In the genomic region with DNA sequence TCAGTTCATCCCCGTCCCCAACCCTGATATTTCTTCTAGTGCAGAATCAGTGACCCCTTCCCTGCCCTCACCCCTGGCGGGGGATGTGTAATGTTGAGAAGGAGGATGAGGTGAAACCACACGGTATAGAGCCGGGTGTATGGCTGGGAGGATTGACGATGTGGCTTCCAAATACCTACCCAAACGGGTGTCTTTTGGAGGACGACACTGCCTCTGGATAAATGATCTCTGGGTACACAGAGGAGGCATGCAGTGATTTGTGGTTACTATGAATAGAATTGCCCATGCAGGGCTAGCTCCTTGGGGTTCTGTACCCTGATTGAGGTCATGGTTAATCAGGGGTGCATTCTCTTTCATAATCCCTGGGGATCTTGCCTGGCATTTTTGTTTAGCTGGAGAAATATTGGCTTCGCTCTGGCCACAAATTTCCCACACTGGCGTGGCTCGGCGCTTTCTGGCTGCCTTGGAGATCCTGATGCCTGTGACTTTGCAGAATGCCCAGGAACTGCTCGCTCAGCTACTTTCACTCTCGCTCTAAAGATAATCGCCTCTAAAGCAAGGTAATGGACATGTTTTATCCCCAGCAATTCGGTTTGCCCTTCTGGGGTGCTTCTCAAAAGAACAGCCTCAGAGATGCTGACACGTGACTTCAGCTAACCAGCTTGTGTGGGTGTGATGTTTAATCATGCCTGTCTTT, we compare ENCODE assay signal across 10 cellular contexts.
A peak's percentile ranks its signal among the peaks of the same experiment; 100 is the strongest.
DNase-seq lines count a peak whose midpoint lies in the region; ATAC-seq and TF ChIP-seq lines count a peak whose summit lies in the region.
"Had no signal": no experiment of that assay in that cellular context is flagged by ENCODE, and none has a peak within 500 bp of the region (broad histone marks: within the 10 kb centered on the region; RNA-seq: fewer than 3 reads in every experiment).

No MANE protein-coding gene starts in this region.

- peak; percentile 24 for ATAC-seq in mucosa of descending colon
- no peak for ATAC-seq in GM21526 (IDR thresholded peaks at IDR 0.05; ENCODE audit: low FRiP score, unreplicated experiment)
- no peak for ATAC-seq in GM18498 (IDR thresholded peaks at IDR 0.05; ENCODE audit: unreplicated experiment)

- H3K27me3 ChIP-seq in BE2C (no peaks in the 10 kb centered on the region), MM.1S (replicated peaks; ENCODE audit: insufficient read depth, low read length) (no peaks in the 10 kb centered on the region)

- H3K79me2 ChIP-seq in MM.1S (ENCODE audit: low read length): no peaks in the 10 kb centered on the region

- H3K4me3 ChIP-seq in BE2C (ENCODE audit: low read depth, low read length): peak overlapping the region; percentile 41
- peak overlapping the region; percentile 23 for H3K4me3 ChIP-seq in MM.1S (ENCODE audit: low read length)
- no peak overlapping the region for H3K4me3 ChIP-seq in mucosa of descending colon

- no peaks in the 10 kb centered on the region for H3K9me3 ChIP-seq in BE2C
- no peaks in the 10 kb centered on the region for H3K9me3 ChIP-seq in MM.1S (replicated peaks; ENCODE audit: insufficient read depth, low read length)
- H3K9me3 ChIP-seq in mucosa of descending colon: no peaks in the 10 kb centered on the region

- no peak overlapping the region; the same call in 1 of the 2 replicates for H3K9ac ChIP-seq in MM.1S (ENCODE audit: low read length)

- TF ChIP-seq CTCF in BE2C (IDR thresholded peaks at IDR 0.05; ENCODE audit: low read depth, low read length) (no peak), MM.1S (IDR thresholded peaks at IDR 0.05; ENCODE audit: low read length) (no peak), mucosa of descending colon (IDR thresholded peaks at IDR 0.05) (no peak)

- H2AFZ ChIP-seq in MM.1S (ENCODE audit: low read length): peak overlapping the region; percentile 48

- intact Hi-C loops in mucosa of descending colon (cut with DNase I, micrococcal nuclease): no loop called here

- no peaks in the 10 kb centered on the region for H4K20me1 ChIP-seq in MM.1S (ENCODE audit: insufficient read depth, low read length)

- no peaks in the 10 kb centered on the region for H3K9me2 ChIP-seq in MM.1S (replicated peaks; ENCODE audit: insufficient read depth, low read length)

- peak overlapping the region; percentile 57 for H3K4me2 ChIP-seq in MM.1S (ENCODE audit: low read depth, low read length)

- H3F3A ChIP-seq in MM.1S (ENCODE audit: insufficient read depth, low read length): peaks cover 7% of the 10 kb centered on the region

- H3K4me1 ChIP-seq in BE2C (peaks cover 5% of the 10 kb centered on the region), MM.1S (ENCODE audit: low read length) (peaks cover 14% of the 10 kb centered on the region), mucosa of descending colon (ENCODE audit: low read depth) (no peaks in the 10 kb centered on the region)

- DNase-seq in BE2C (no peak), MM.1S (peak; percentile 86), cerebellar cortex (ENCODE audit: low spot score) (peak; percentile 32), mucosa of descending colon (no peak), GM03348 (ENCODE audit: low spot score) (no peak)
- DNase-seq in activated CD4-positive, CD25-positive, alpha-beta regulatory T cell treated with anti-CD3 and anti-CD28 coated beads, Interleukin-2, amount 50 U/mL, for 72 hours: no peak
- DNase-seq: GDM1, KBM-7 had no signal

- H3K36me3 ChIP-seq in BE2C (no peaks in the 10 kb centered on the region; the same call in 1 of the 2 replicates), MM.1S (replicated peaks; ENCODE audit: insufficient read depth, low read length) (no peaks in the 10 kb centered on the region), mucosa of descending colon (ENCODE audit: low read depth) (no peaks in the 10 kb centered on the region)

- peak overlapping the region; percentile 9; the same call in 1 of the 2 replicates for H3K27ac ChIP-seq in MM.1S (ENCODE audit: low read length)

Comparison
In these comparisons a context has a peak if more than half of its experiments do, and no peak if none do; other contexts are left out.
1. DNase-seq: peak in MM.1S (single experiment) and cerebellar cortex (single experiment); none in BE2C (single experiment), mucosa of descending colon (0 of 3), GM03348 (single experiment) and activated CD4-positive, CD25-positive, alpha-beta regulatory T cell treated with anti-CD3 and anti-CD28 coated beads, Interleukin-2, amount 50 U/mL, for 72 hours (single experiment).